14 cellular contexts compared by ENCODE assay signal in the genomic region with DNA sequence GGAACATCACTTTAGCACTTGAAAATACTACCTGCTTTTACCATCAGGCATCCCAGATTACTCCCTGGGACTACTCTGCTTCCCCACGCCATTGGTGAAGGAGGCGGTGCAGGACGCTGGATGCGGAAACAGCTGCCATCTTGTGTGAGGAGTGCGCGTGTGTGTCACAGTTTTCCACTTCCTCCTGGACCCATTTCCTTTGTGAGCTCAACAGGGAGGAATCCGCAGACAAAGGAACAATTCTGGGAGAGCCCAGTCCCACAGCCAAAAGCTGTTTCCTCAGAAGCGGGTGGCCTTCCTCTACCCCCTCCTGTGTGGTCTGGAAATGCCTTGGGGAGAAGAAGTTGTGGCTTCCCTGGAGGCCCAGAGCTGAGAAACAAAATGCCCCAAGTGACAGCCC. TPM values are rescaled to one million over a fixed set of nuclear protein-coding genes. Genes with fewer than 3 reads are reported as not detected.
DNase-seq lines count a peak whose midpoint lies in the region; ATAC-seq, FAIRE-seq and TF ChIP-seq lines count a peak whose summit lies in the region.
"Had no signal": no experiment of that assay in that cellular context is flagged by ENCODE, and none has a peak within 500 bp of the region (broad histone marks: within the 10 kb centered on the region; RNA-seq: fewer than 3 reads in every experiment).

No MANE protein-coding gene starts in this region.

- intact Hi-C loops in GM12878 (cut with micrococcal nuclease; ENCODE audit: unreplicated experiment), result no loop called here
- intact Hi-C loops in heart left ventricle (cut with DNase I), result loop anchor here in 1 of 10 donors (5.0 kb wide), 1 partner anchor 59 kb away; the partner anchor contains the start of gene GRPEL2

- no peak for DNase-seq in GM12878 (ENCODE audit: low read depth, low spot score)
- DNase-seq in heart left ventricle, result peak in 4 of 5 donors; percentile 71 to 82 (median 80)
- DNase-seq in stimulated activated CD4-positive, alpha-beta T cell treated with anti-CD3 and anti-CD28 coated beads, Interleukin-2, amount 100 ng/mL, for 48 hours, result no peak
- DNase-seq in DMS53 (lab: John Stamatoyannopoulos, UW), result no peak
- no peak for DNase-seq in GM19240 (ENCODE audit: insufficient read length, low spot score)
- no peak for DNase-seq in NCI-H2107 treated with DMSO at 0.1 percent for 48 hours (lab: John Stamatoyannopoulos, UW; ENCODE audit: unreplicated experiment)
- DNase-seq: activated CD4-positive, CD25-positive, alpha-beta regulatory T cell treated with anti-CD3 and anti-CD28 coated beads, Interleukin-2, amount 50 U/mL, for 72 hours; CD4-positive, alpha-beta T cell; midbrain; NCI-H2171 treated with DMSO at 0.1 percent for 48 hours; stimulated activated CD4-positive, alpha-beta T cell treated with anti-CD3 and anti-CD28 coated beads, Interleukin-15, amount 100 ng/mL, for 24 hours had no signal

- no peak for TF ChIP-seq POLR2A in GM12878 (IDR thresholded peaks at IDR 0.05; ENCODE audit: low read depth, low read length)
- no peak for TF ChIP-seq POLR2A in heart left ventricle (IDR thresholded peaks at IDR 0.05)

- H3K79me2 ChIP-seq in GM12878 (ENCODE audit: control insufficient read depth, insufficient read depth, low read length) (no peaks in the 10 kb centered on the region), parathyroid adenoma (no peaks in the 10 kb centered on the region)

- no peaks in the 10 kb centered on the region for H4K20me1 ChIP-seq in GM12878 (ENCODE audit: control insufficient read depth, insufficient read depth)

- no peaks in the 10 kb centered on the region for H3K36me3 ChIP-seq in GM12878 (ENCODE audit: control insufficient read depth in 2 of 2, insufficient read depth in 2 of 2, low read length in 1 of 2)
- peaks cover 0 to 14% (median 0%) of the 10 kb centered on the region in 9 donors for H3K36me3 ChIP-seq in heart left ventricle
- no peaks in the 10 kb centered on the region for H3K36me3 ChIP-seq in parathyroid adenoma (ENCODE audit: control insufficient read depth, insufficient read depth, low read length)
- H3K36me3 ChIP-seq: vagina had no signal

- H3K9me3 ChIP-seq in GM12878 (replicated peaks; ENCODE audit: control insufficient read depth, insufficient read depth, low read length), result no peaks in the 10 kb centered on the region
- H3K9me3 ChIP-seq in heart left ventricle, result no peaks in the 10 kb centered on the region
- no peaks in the 10 kb centered on the region for H3K9me3 ChIP-seq in parathyroid adenoma (ENCODE audit: control insufficient read depth, low read length)
- H3K9me3 ChIP-seq: vagina had no signal

- H3K4me1 ChIP-seq in GM12878 (ENCODE audit: control insufficient read depth, insufficient read depth, low read length), result no peaks in the 10 kb centered on the region; the same call in 1 of the 2 replicates
- H3K4me1 ChIP-seq in heart left ventricle, result peaks cover 8 to 97% (median 78%) of the 10 kb centered on the region in 12 donors
- H3K4me1 ChIP-seq in parathyroid adenoma, result peaks cover 29% of the 10 kb centered on the region

- no TSS peak for BruUV-seq in GM12878 (replicated peaks; lab: Mats Ljungman, UMichigan)

- H3K9ac ChIP-seq in GM12878 (ENCODE audit: control insufficient read depth, insufficient read depth, low read length) (no peak overlapping the region), parathyroid adenoma (no peak overlapping the region)

- CTCF ChIA-PET in GM12878 (lab: Yijun Ruan, JAX), result no interaction called here

- 70% methylated on average over 8 of the region's 8 CpGs for WGBS in GM12878 (ENCODE audit: insufficient coverage, insufficient replicate concordance, low lambda C conversion rate, missing lambda C conversion rate)
- WGBS in heart left ventricle, 4 donors, result 41 to 64% (median 53%) methylated on average over 8 of the region's 8 CpGs

- H3K4me2 ChIP-seq in GM12878 (ENCODE audit: control insufficient read depth, insufficient read depth), result no peak overlapping the region
- H3K4me2 ChIP-seq in parathyroid adenoma (ENCODE audit: low read length), result no peak overlapping the region

- TF ChIP-seq RAD21 in GM12878 (IDR thresholded peaks at IDR 0.05; ENCODE audit: insufficient read depth, low read depth, low read length), result no peak

- no peak for FAIRE-seq in GM12878 (lab: Jason Lieb, UNC)
- FAIRE-seq: colon had no signal

- no peak for TF ChIP-seq EP300 in GM12878 (IDR thresholded peaks at IDR 0.05; ENCODE audit: borderline replicate concordance in 1 of 2, control insufficient read depth in 1 of 2, low read depth in 2 of 2, low read length in 2 of 2)

- TF ChIP-seq CTCF in GM12878 (IDR thresholded peaks at IDR 0.05 in 2 of 3, conservative IDR thresholded peaks at IDR 0.05 in 1 of 3; ENCODE audit: control insufficient read depth in 2 of 3, extremely low read depth in 1 of 3, insufficient read depth in 1 of 3, low read depth in 3 of 3, low read length in 3 of 3) (no peak), heart left ventricle (IDR thresholded peaks at IDR 0.05) (no peak), parathyroid adenoma (IDR thresholded peaks at IDR 0.05) (no peak)

- ATAC-seq in GM12878 (no peak), heart left ventricle (peak; percentile 37 to 85 (median 61))

- H3K27me3 ChIP-seq in GM12878 (replicated peaks in 1 of 2; ENCODE audit: control insufficient read depth in 2 of 2, insufficient read depth in 2 of 2, low read length in 1 of 2), result peaks cover 0 to 3% of the 10 kb centered on the region in 2 experiments; a peak in 1 of 4 replicates
- H3K27me3 ChIP-seq in heart left ventricle, result no peaks in the 10 kb centered on the region
- no peaks in the 10 kb centered on the region for H3K27me3 ChIP-seq in parathyroid adenoma (ENCODE audit: control insufficient read depth, insufficient read depth, low read length)
- H3K27me3 ChIP-seq: vagina had no signal

- RAD21 ChIA-PET in GM12878 (lab: Charles Lee; ENCODE audit: unreplicated experiment), result no interaction called here

- in situ Hi-C loops in GM12878 (cut with MboI), result no loop called here

- POLR2A ChIA-PET in GM12878 (lab: Charles Lee), result no interaction called here

- H3K4me3 ChIP-seq in GM12878 (no peak overlapping the region), heart left ventricle (peak overlapping the region in 4 of 12 donors; percentile 5 to 14 (median 8)), parathyroid adenoma (ENCODE audit: low read depth, low read length) (no peak overlapping the region)
- H3K4me3 ChIP-seq: vagina had no signal

- H2AFZ ChIP-seq in GM12878 (ENCODE audit: control insufficient read depth, low read depth, low read length) (no peak overlapping the region), parathyroid adenoma (peak overlapping the region; percentile 44)

- no peak overlapping the region for H3K27ac ChIP-seq in GM12878 (ENCODE audit: control insufficient read depth, insufficient read depth)
- peak overlapping the region; percentile 64 to 92 (median 86) for H3K27ac ChIP-seq in heart left ventricle
- H3K27ac ChIP-seq in parathyroid adenoma, result peak overlapping the region; percentile 75

- SMC1A ChIA-PET in GM12878 (lab: Charles Lee; ENCODE audit: uncharacterized antibody, unreplicated experiment), result no interaction called here

TF ChIP-seq in GM12878, 131 proteins besides CTCF, POLR2A, EP300 and RAD21 (continues in another document):
- TF ChIP-seq ZBED1 (IDR thresholded peaks at IDR 0.05; ENCODE audit: borderline replicate concordance) (no peak), YY1 (IDR thresholded peaks at IDR 0.05; ENCODE audit: low read depth, low read length) (0 out of 2 replicates have a peak, but pooled peaks have one; percentile 38), SP1 (IDR thresholded peaks at IDR 0.05; ENCODE audit: low read depth, low read length) (no peak), TBL1XR1 (IDR thresholded peaks at IDR 0.05; ENCODE audit: low read depth, low read length) (no peak), GABPA (IDR thresholded peaks at IDR 0.05; ENCODE audit: low read depth) (0 out of 2 replicates have a peak, but pooled peaks have one; percentile 40), ZNF622 (IDR thresholded peaks at IDR 0.05) (no peak)

RNA-seq across cellular contexts. Expression of gene AFAP1L1, which starts 16.8 kb away (rescaled TPM):
- total RNA-seq in GM12878 (2013; cell fraction: nucleolus; rRNA removed), result not detected in 2 replicates
- total RNA-seq in GM12878 (2014; rRNA removed) (not detected in 2 replicates), GM12878 (2014; rRNA removed; fragmentation: Illumina TruSeq; extraction: Trizol) (not detected in 2 replicates), GM12878 (2021) (not detected in 2 replicates), heart left ventricle (10 to 100 TPM; 30.4 to 57.7 (median 45.0) TPM)
- polyA plus RNA-seq in GM12878 (2011; ENCODE audit: low read depth), result not detected
- polyA plus RNA-seq in GM12878 (2011; rRNA removed) (not detected in 2 replicates), GM12878 (2014; fragmentation: Illumina TruSeq; extraction: Trizol) (not detected in 2 replicates), GM12878 (2014; fragmentation: Nextera tagmentation; extraction: Ambion mirVana) (under 1 TPM in 1 of 2 experiments, not detected in 1; 0.11 TPM), GM12878 (2014; rRNA removed) (not detected in 2 replicates), GM12878 (2016; fragmentation: Nextera tagmentation; extraction: Ambion mirVana) (not detected), heart left ventricle (10 to 100 TPM; 32.2 to 49.5 TPM)
- polyA plus RNA-seq in GM12878 (2011; cell fraction: cytosol; rRNA removed), result not detected in 2 replicates
- polyA plus RNA-seq in GM12878 (2011; cell fraction: nucleus; rRNA removed), result not detected in 2 replicates
- polyA plus RNA-seq in GM12878 (2012), result 0.06 TPM in 1 of 2 replicates, not detected in the other
- not detected in 2 replicates for polyA minus RNA-seq in GM12878 (2011; rRNA and poly(A)+ RNA removed)
- polyA minus RNA-seq in GM12878 (2011; cell fraction: cytosol; rRNA and poly(A)+ RNA removed), result not detected in 2 replicates
- polyA minus RNA-seq in GM12878 (2011; cell fraction: nucleus; rRNA and poly(A)+ RNA removed), result not detected in 2 replicates

RNA-seq across cellular contexts. Expression of gene GRPEL2, which starts 56.9 kb away (rescaled TPM):
- 10.0 and 11.0 TPM in 2 replicates for total RNA-seq in GM12878 (2013; cell fraction: nucleolus; rRNA removed)
- total RNA-seq in GM12878 (2014; rRNA removed), result 17.3 and 21.5 TPM in 2 replicates
- 15.5 and 16.8 TPM in 2 replicates for total RNA-seq in GM12878 (2014; rRNA removed; fragmentation: Illumina TruSeq; extraction: Trizol)
- total RNA-seq in GM12878 (2021), result 16.8 and 19.7 TPM in 2 replicates
- polyA plus RNA-seq in GM12878 (2011; ENCODE audit: low read depth), result 5.2 TPM
- polyA plus RNA-seq in GM12878 (2011; rRNA removed), result 20.2 and 28.1 TPM in 2 replicates
- 6.1 and 7.2 TPM in 2 replicates for polyA plus RNA-seq in GM12878 (2011; cell fraction: cytosol; rRNA removed)
- 6.9 and 7.7 TPM in 2 replicates for polyA plus RNA-seq in GM12878 (2011; cell fraction: nucleus; rRNA removed)
- 7.4 and 8.1 TPM in 2 replicates for polyA plus RNA-seq in GM12878 (2012)
- polyA plus RNA-seq in GM12878 (2014; fragmentation: Illumina TruSeq; extraction: Trizol), result 13.7 and 16.3 TPM in 2 replicates
- 1 to 10 TPM; 4.4 to 7.6 TPM for polyA plus RNA-seq in GM12878 (2014; fragmentation: Nextera tagmentation; extraction: Ambion mirVana)
- polyA plus RNA-seq in GM12878 (2014; rRNA removed), result 10.2 and 10.4 TPM in 2 replicates
- 10 to 100 TPM; 12.5 to 14.5 TPM for polyA plus RNA-seq in GM12878 (2016; fragmentation: Nextera tagmentation; extraction: Ambion mirVana)
- polyA minus RNA-seq in GM12878 (2011; rRNA and poly(A)+ RNA removed), result 10.9 and 13.0 TPM in 2 replicates
- polyA minus RNA-seq in GM12878 (2011; cell fraction: cytosol; rRNA and poly(A)+ RNA removed), result 5.2 and 9.9 TPM in 2 replicates
- 5.0 and 9.7 TPM in 2 replicates for polyA minus RNA-seq in GM12878 (2011; cell fraction: nucleus; rRNA and poly(A)+ RNA removed)
- total RNA-seq in heart left ventricle, result 10 to 100 TPM in 5 of 9 donors, 1 to 10 TPM in 4; 6.7 to 14.0 (median 10.2) TPM
- 1 to 10 TPM; 5.1 to 6.8 TPM for polyA plus RNA-seq in heart left ventricle

Comparison
In these comparisons a context has a peak if more than half of its experiments do, and no peak if none do; other contexts are left out.
1. DNase-seq: peak in heart left ventricle (4 of 5); none in GM12878 (single experiment), stimulated activated CD4-positive, alpha-beta T cell treated with anti-CD3 and anti-CD28 coated beads, Interleukin-2, amount 100 ng/mL, for 48 hours (0 of 2), DMS53 (single experiment), GM19240 (single experiment) and NCI-H2107 treated with DMSO at 0.1 percent for 48 hours (single experiment).
2. RNA of gene AFAP1L1, which starts 16.8 kb away (total RNA-seq): 30.4 to 57.7 TPM in heart left ventricle; not detected in GM12878; every median in the first group is over 10 times any median in the second.